ENCODE assay signal across 17 cellular contexts in the genomic region with DNA sequence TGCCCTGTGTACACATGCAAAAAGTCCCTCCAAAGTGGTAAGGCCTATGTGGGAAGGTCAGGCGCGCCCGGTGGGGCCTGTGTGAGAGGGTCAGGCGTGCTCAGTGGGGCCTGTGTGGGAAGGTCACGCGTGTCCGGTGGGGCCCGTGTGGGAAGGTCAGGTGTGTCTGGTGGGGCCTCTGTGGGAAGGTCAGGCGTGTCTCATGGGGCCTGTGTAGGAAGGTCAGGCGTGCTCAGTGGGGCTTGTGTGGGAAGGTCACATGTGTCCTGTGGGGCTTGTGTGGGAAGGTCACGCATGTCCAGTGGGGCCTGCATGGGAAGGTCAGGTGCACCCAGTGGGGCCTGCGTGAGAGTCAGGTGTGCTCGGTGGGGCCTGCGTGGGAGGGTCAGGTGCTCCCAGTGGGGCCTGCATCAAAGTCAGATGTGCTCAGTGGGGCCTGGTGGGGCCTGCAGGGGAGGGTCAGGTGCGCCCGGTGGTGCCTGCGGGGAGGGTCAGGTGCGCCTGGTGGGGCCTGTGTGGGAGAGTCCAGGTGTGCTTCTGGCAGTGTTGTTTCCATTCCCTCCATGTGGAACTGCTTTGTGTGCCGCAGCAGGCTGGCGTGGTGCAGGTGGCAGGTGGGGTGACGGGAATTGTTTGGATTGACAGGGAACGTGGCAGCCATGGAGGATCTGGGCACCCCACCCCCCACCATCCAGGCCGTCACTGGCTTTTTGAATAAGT. TPM values are rescaled to one million over a fixed set of nuclear protein-coding genes. Genes with fewer than 3 reads are reported as not detected.
DNase-seq lines count a peak whose midpoint lies in the region; ATAC-seq and TF ChIP-seq lines count a peak whose summit lies in the region.
"Had no signal": no experiment of that assay in that cellular context is flagged by ENCODE, and none has a peak within 500 bp of the region (broad histone marks: within the 10 kb centered on the region; RNA-seq: fewer than 3 reads in every experiment).

No MANE protein-coding gene starts in this region.

- H3K9ac ChIP-seq in trophoblast cell (ENCODE audit: low read length), result no peak overlapping the region

- H3K14ac ChIP-seq in trophoblast cell (ENCODE audit: low read length), result no peak overlapping the region

- no peak overlapping the region for H4K91ac ChIP-seq in trophoblast cell (ENCODE audit: low read depth, low read length)

- no peak overlapping the region for H2BK12ac ChIP-seq in trophoblast cell (ENCODE audit: low read length)

- no peak overlapping the region for H2AK5ac ChIP-seq in trophoblast cell (ENCODE audit: low read length)

- H3K18ac ChIP-seq in trophoblast cell (ENCODE audit: low read length), result no peak overlapping the region

- no peak overlapping the region for H3K4me2 ChIP-seq in trophoblast cell (ENCODE audit: low read length)

- CTCF ChIA-PET in CD8-positive, alpha-beta T cell (lab: Charles Lee), result interaction anchor here (0.8 kb wide), 1 partner anchor 13 kb away, joined by 3 read pairs; no protein-coding TSS in a partner anchor

- H4K8ac ChIP-seq in trophoblast cell (ENCODE audit: low read depth, low read length), result no peak overlapping the region

- no peak overlapping the region for H3K23ac ChIP-seq in trophoblast cell (ENCODE audit: low read length)

- intact Hi-C loops in Right ventricle myocardium superior (cut with DNase I) (no loop called here), left cardiac atrium (cut with DNase I) (no loop called here), aorta (cut with DNase I) (no loop called here)
- intact Hi-C loops in CD8-positive, alpha-beta T cell (cut with DNase I, micrococcal nuclease), result no loop called here

- peaks cover 18% of the 10 kb centered on the region for H3K36me3 Mint-ChIP-seq in chondrocyte (ENCODE audit: low read depth)
- peaks cover 30% of the 10 kb centered on the region for H3K36me3 Mint-ChIP-seq in CD8-positive, alpha-beta T cell

- H3K79me1 ChIP-seq in trophoblast cell (ENCODE audit: low read length), result no peaks in the 10 kb centered on the region

- H3K4me1 ChIP-seq in trophoblast cell (ENCODE audit: control insufficient read depth in 1 of 2, insufficient read depth in 2 of 2, low read length in 2 of 2) (no peaks in the 10 kb centered on the region), aorta (ENCODE audit: control insufficient read depth in 1 of 2, insufficient read depth in 2 of 2, low read length in 2 of 2) (no peaks in the 10 kb centered on the region)
- H3K4me1 ChIP-seq in CD8-positive, alpha-beta T cell (ENCODE audit: insufficient read depth, low read length), result no peaks in the 10 kb centered on the region

- H3K27me3 Mint-ChIP-seq in chondrocyte (ENCODE audit: low read depth), result no peaks in the 10 kb centered on the region
- no peaks in the 10 kb centered on the region for H3K27me3 Mint-ChIP-seq in CD8-positive, alpha-beta T cell (ENCODE audit: low read depth)
- H3K27me3 Mint-ChIP-seq: CD8-positive, alpha-beta memory T cell had no signal

- H3K4me3 ChIP-seq in trophoblast cell (ENCODE audit: low read depth, low read length) (peak overlapping the region; percentile 15), aorta (ENCODE audit: low read length in 2 of 2) (no peak overlapping the region)
- H3K4me3 ChIP-seq in CD8-positive, alpha-beta T cell (ENCODE audit: low read depth, low read length), result no peak overlapping the region

- no peak overlapping the region for H2BK5ac ChIP-seq in trophoblast cell (ENCODE audit: low read depth, low read length, poor library complexity)

- H3K27me3 ChIP-seq in trophoblast cell (ENCODE audit: insufficient read depth, low read length), result no peaks in the 10 kb centered on the region
- no peaks in the 10 kb centered on the region for H3K27me3 ChIP-seq in aorta (ENCODE audit: control insufficient read depth in 1 of 2, insufficient read depth in 2 of 2, low read length in 1 of 2)
- H3K27me3 ChIP-seq in CD8-positive, alpha-beta T cell (ENCODE audit: insufficient read depth, low read length), result no peaks in the 10 kb centered on the region

- ATAC-seq in Right ventricle myocardium superior (ENCODE audit: poor library complexity) (no peak), left cardiac atrium (no peak), aorta (ENCODE audit: low FRiP score) (no peak), GM19023 (IDR thresholded peaks at IDR 0.05; ENCODE audit: unreplicated experiment) (no peak)
- ATAC-seq in CD8-positive, alpha-beta T cell, result no peak
- ATAC-seq: Panc1, SK-N-SH treated with all-trans-retinoic acid at 6 μM for 48 hours had no signal

- no peak overlapping the region for H2BK120ac ChIP-seq in trophoblast cell (ENCODE audit: insufficient read depth, low read length, poor library complexity)

- H3K27ac ChIP-seq in trophoblast cell (ENCODE audit: low read depth, low read length), result no peak overlapping the region
- H3K27ac ChIP-seq in aorta (ENCODE audit: low read depth in 1 of 2, low read length in 2 of 2), result no peak overlapping the region
- no peak overlapping the region for H3K27ac ChIP-seq in CD8-positive, alpha-beta T cell (ENCODE audit: low read depth, low read length)

- H3K9me3 Mint-ChIP-seq in chondrocyte (ENCODE audit: low read depth), result no peaks in the 10 kb centered on the region
- H3K9me3 Mint-ChIP-seq in CD8-positive, alpha-beta T cell, result peaks cover 2% of the 10 kb centered on the region

- no peaks in the 10 kb centered on the region for H3K4me1 Mint-ChIP-seq in chondrocyte (ENCODE audit: low read depth)
- no peaks in the 10 kb centered on the region for H3K4me1 Mint-ChIP-seq in CD8-positive, alpha-beta T cell (ENCODE audit: low read depth)
- H3K4me1 Mint-ChIP-seq: CD8-positive, alpha-beta memory T cell had no signal

- H3K79me2 ChIP-seq in trophoblast cell (ENCODE audit: control insufficient read depth, insufficient read depth, low read length, poor library complexity), result no peaks in the 10 kb centered on the region

- no peak overlapping the region for H3K27ac Mint-ChIP-seq in chondrocyte (ENCODE audit: unreplicated experiment)
- no peak overlapping the region for H3K27ac Mint-ChIP-seq in CD8-positive, alpha-beta T cell
- H3K27ac Mint-ChIP-seq: CD8-positive, alpha-beta memory T cell had no signal

- WGBS in trophoblast cell (ENCODE audit: extremely low coverage, insufficient coverage, insufficient read length), result no CpG with 5 or more reads among the region's 23 CpGs
- WGBS in aorta, 2 donors, result 94 to 95% methylated on average over 23 of the region's 23 CpGs

- no peak for TF ChIP-seq CTCF in chondrocyte (IDR thresholded peaks at IDR 0.05)
- no peak for TF ChIP-seq CTCF in CD8-positive, alpha-beta T cell (IDR thresholded peaks at IDR 0.05)

- DNase-seq in Right ventricle myocardium superior, result peak; percentile 31
- no peak for DNase-seq in left cardiac atrium
- peak; percentile 90 for DNase-seq in chondrocyte (ENCODE audit: low spot score)
- DNase-seq in trophoblast cell, result no peak
- DNase-seq in aorta, result peak; percentile 30 to 64
- DNase-seq in CD8-positive, alpha-beta T cell, result no peak
- no peak for DNase-seq in middle frontal gyrus (ENCODE audit: extremely low spot score, low spot score)
- DNase-seq: CD8-positive, alpha-beta memory T cell; GF-D8; HCEC 1CT; NCI-H1436; NCI-H446 treated with DMSO at 0.1 percent for 48 hours; NCI-H82; SHP77 had no signal

- no peak overlapping the region for H2AFZ ChIP-seq in trophoblast cell (ENCODE audit: insufficient read depth, low read length, poor library complexity)

- no peak overlapping the region for H4K12ac ChIP-seq in trophoblast cell (ENCODE audit: low read depth, low read length)

- H3K4me3 Mint-ChIP-seq in chondrocyte (ENCODE audit: unreplicated experiment), result no peak overlapping the region
- H3K4me3 Mint-ChIP-seq in CD8-positive, alpha-beta T cell, result no peak overlapping the region
- H3K4me3 Mint-ChIP-seq: CD8-positive, alpha-beta memory T cell had no signal

- POLR2A ChIA-PET in CD8-positive, alpha-beta T cell (lab: Charles Lee), result interaction anchor here (1.3 kb wide), 1 partner anchor 10 kb away, joined by 3 read pairs; no protein-coding TSS in a partner anchor

- H3K4ac ChIP-seq in trophoblast cell (ENCODE audit: low read depth, low read length), result no peak overlapping the region

- H3K9me3 ChIP-seq in trophoblast cell (ENCODE audit: insufficient read depth, low read depth, low read length) (no peaks in the 10 kb centered on the region), aorta (ENCODE audit: control insufficient read depth, low read length) (no peaks in the 10 kb centered on the region)
- no peaks in the 10 kb centered on the region for H3K9me3 ChIP-seq in CD8-positive, alpha-beta T cell (ENCODE audit: low read length)

- no peaks in the 10 kb centered on the region for H3K36me3 ChIP-seq in trophoblast cell (ENCODE audit: control insufficient read depth in 1 of 2, insufficient read depth in 2 of 2, low read length in 2 of 2)
- H3K36me3 ChIP-seq in aorta (ENCODE audit: control insufficient read depth in 1 of 2, insufficient read depth in 2 of 2, low read length in 1 of 2), result no peaks in the 10 kb centered on the region
- no peaks in the 10 kb centered on the region for H3K36me3 ChIP-seq in CD8-positive, alpha-beta T cell (ENCODE audit: insufficient read depth, low read length)

RNA-seq across cellular contexts. Expression of a gene that starts 15.4 kb away (rescaled TPM):
- total RNA-seq in Right ventricle myocardium superior, result 3.9 TPM
- 1 to 10 TPM; 3.7 to 4.4 TPM for total RNA-seq in left cardiac atrium
- total RNA-seq in chondrocyte, result 10.2 to 14.4 TPM (median 13.2 TPM) in 3 replicates
- polyA plus RNA-seq in trophoblast cell (2013), result 4.4 and 4.9 TPM in 2 replicates
- total RNA-seq in aorta, result 10 to 100 TPM in 1 of 2 donors, 1 to 10 TPM in 1; 4.6 to 11.7 TPM
- polyA plus RNA-seq in aorta, result 1 to 10 TPM; 3.1 to 9.0 TPM
- total RNA-seq in CD8-positive, alpha-beta T cell, result 1 to 10 TPM in 1 of 2 experiments, under 1 TPM in 1; 0.68 to 3.2 TPM

RNA-seq across cellular contexts. Expression of a gene that starts 39.6 kb away (rescaled TPM):
- total RNA-seq in Right ventricle myocardium superior, result 5.9 TPM
- total RNA-seq in left cardiac atrium, result 1 to 10 TPM; 6.1 to 6.6 TPM
- 15.8 to 17.9 TPM (median 17.2 TPM) in 3 replicates for total RNA-seq in chondrocyte
- 3.3 and 3.8 TPM in 2 replicates for polyA plus RNA-seq in trophoblast cell (2013)
- 10 to 100 TPM in 1 of 2 donors, 1 to 10 TPM in 1; 7.1 to 12.2 TPM for total RNA-seq in aorta
- 10 to 100 TPM in 1 of 2 donors, 1 to 10 TPM in 1; 4.9 to 12.4 TPM for polyA plus RNA-seq in aorta
- total RNA-seq in CD8-positive, alpha-beta T cell, result 1 to 10 TPM; 5.0 to 5.4 TPM

RNA-seq across cellular contexts. Expression of a gene that starts 49.6 kb away (rescaled TPM):
- total RNA-seq in Right ventricle myocardium superior (23.0 TPM), left cardiac atrium (10 to 100 TPM; 11.8 to 12.7 TPM), chondrocyte (9.9 to 13.9 TPM (median 13.2 TPM) in 3 replicates), aorta (1 to 10 TPM; 6.8 to 8.7 TPM)
- polyA plus RNA-seq in trophoblast cell (2013), result 57.0 and 60.9 TPM in 2 replicates
- 1 to 10 TPM; 2.0 to 3.6 TPM for polyA plus RNA-seq in aorta
- 10 to 100 TPM; 25.6 to 27.1 TPM for total RNA-seq in CD8-positive, alpha-beta T cell

Comparison
In these comparisons a context has a peak if more than half of its experiments do, and no peak if none do; other contexts are left out.
1. DNase-seq: peak in Right ventricle myocardium superior (single experiment), chondrocyte (single experiment) and aorta (2 of 2); none in left cardiac atrium (single experiment), trophoblast cell (0 of 2), CD8-positive, alpha-beta T cell (0 of 7) and middle frontal gyrus (single experiment).